Comparison of ENCODE assay signal across 2 cellular contexts in genomic region chr12:5139751-5140150, GRCh38.
TF ChIP-seq lines count a peak whose summit lies in the region.

No MANE protein-coding gene starts in this region.

TF ChIP-seq in IMR-90, 13 proteins besides CTCF, POLR2A, EP300 and RAD21:
- TF ChIP-seq MAFK (IDR thresholded peaks at IDR 0.05; ENCODE audit: low read depth, low read length) (no peak), MXI1 (IDR thresholded peaks at IDR 0.05; ENCODE audit: borderline replicate concordance, low read depth, low read length) (no peak), BHLHE40 (IDR thresholded peaks at IDR 0.05; ENCODE audit: low read depth, low read length) (no peak), USF2 (IDR thresholded peaks at IDR 0.05; ENCODE audit: low read depth, low read length) (no peak)

TF ChIP-seq in H1, 55 proteins besides CTCF, POLR2A, EP300 and RAD21:
- TF ChIP-seq YY1 (IDR thresholded peaks at IDR 0.05; ENCODE audit: low read depth, low read length): no peak
- no peak for TF ChIP-seq BACH1 (IDR thresholded peaks at IDR 0.05; ENCODE audit: low read length)
- TF ChIP-seq KDM1A (IDR thresholded peaks at IDR 0.05; ENCODE audit: borderline replicate concordance, low read length): no peak
- TF ChIP-seq BCL11A (IDR thresholded peaks at IDR 0.05; ENCODE audit: low read depth in 2 of 2, low read length in 2 of 2): no peak
- no peak for TF ChIP-seq EZH2 (IDR thresholded peaks at IDR 0.05; ENCODE audit: low read depth, low read length, severe bottlenecking)
- no peak for TF ChIP-seq SAP30 (IDR thresholded peaks at IDR 0.05; ENCODE audit: insufficient read depth, insufficient replicate concordance, low read length)
- no peak for TF ChIP-seq SP4 (IDR thresholded peaks at IDR 0.05; ENCODE audit: low read length)
- TF ChIP-seq TBP (IDR thresholded peaks at IDR 0.05; ENCODE audit: low read depth, low read length): no peak
TF ChIP-seq in H1: peak in this region for 0.
